Comparison of ENCODE assay signal across 18 cellular contexts in the genomic region with DNA sequence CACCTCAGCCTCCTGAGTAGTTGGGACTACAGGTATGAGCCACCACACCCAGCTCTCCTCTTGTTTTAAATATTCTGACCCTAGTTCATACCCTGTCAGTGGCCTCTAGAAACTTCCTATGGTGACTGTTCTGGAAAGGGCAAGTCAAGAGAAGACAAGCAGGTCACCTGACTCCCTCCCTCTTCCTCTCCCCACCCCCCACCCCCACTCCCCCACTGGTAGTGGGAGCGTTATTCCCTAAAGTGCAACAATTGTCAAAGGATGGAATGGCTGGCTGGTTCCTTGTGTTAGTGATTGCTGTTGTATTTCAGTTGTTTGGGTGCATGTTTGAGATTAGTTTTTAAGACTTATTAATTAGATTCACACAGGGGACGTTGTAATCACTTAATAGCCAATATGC.
"Had no signal": no experiment of that assay in that cellular context is flagged by ENCODE, and none has a peak within 500 bp of the region (broad histone marks: within the 10 kb centered on the region; RNA-seq: fewer than 3 reads in every experiment).

No MANE protein-coding gene starts in this region.

- H3K4me1 ChIP-seq: colonic mucosa, foreskin keratinocyte had no signal

- H3K4me3 ChIP-seq: colonic mucosa, hepatocyte, right atrium auricular region, smooth muscle cell, tibial artery, upper lobe of left lung, vagina had no signal

- H2AFZ ChIP-seq: hepatocyte had no signal

- H3K27me3 ChIP-seq: colonic mucosa, foreskin keratinocyte, hepatocyte, right atrium auricular region, tibial artery, upper lobe of left lung, vagina had no signal

- H3K36me3 ChIP-seq: colonic mucosa, right atrium auricular region, tibial artery, upper lobe of left lung, vagina had no signal

- H3K4me2 ChIP-seq: hepatocyte, smooth muscle cell had no signal

- DNase-seq: colonic mucosa; effector CD4-positive, alpha-beta T cell; endodermal cell; erythroblast; foreskin keratinocyte; left colon; mesendoderm; naive B cell; nephron progenitor cell; posterior cingulate gyrus; stimulated activated CD4-positive, alpha-beta T cell treated with anti-CD3 and anti-CD28 coated beads, Interleukin-2, amount 100 ng/mL, for 48 hours; stimulated activated naive CD4-positive, alpha-beta T cell treated with Interleukin-2 at 50 U/mL for 16 hours; tibial artery; upper lobe of left lung had no signal

- H3K4me3 Mint-ChIP-seq: endodermal cell, naive B cell, nephron progenitor cell had no signal

- ATAC-seq: foreskin keratinocyte, left colon had no signal

- H3K27ac Mint-ChIP-seq: endodermal cell had no signal

- H3K9me3 ChIP-seq: colonic mucosa, right atrium auricular region, tibial artery, upper lobe of left lung, vagina had no signal

- H3K27ac ChIP-seq: colonic mucosa, foreskin keratinocyte, hepatocyte, right atrium auricular region, vagina had no signal
